9 cellular contexts compared by ENCODE assay signal in the genomic region with DNA sequence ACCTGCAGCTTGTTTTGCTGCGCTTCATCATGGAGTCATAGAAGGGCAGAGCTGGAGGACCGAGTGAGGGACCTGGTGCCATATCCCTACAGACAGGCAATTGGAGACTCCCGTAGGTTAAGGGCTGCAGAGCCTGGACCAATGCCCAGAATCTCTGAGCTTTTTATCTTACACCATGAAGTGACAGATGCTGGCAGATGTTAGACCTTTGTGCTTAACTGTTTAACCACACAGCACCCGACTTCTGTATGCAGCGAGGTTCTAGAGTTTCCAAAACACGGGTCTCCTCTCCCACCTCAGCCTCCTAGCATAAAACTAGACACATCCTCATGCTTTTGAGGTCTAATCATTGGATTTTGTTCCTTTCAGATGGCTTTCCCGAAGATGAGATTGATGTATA. TPM values are rescaled to one million over a fixed set of nuclear protein-coding genes. Genes with fewer than 3 reads are reported as not detected.
DNase-seq lines count a peak whose midpoint lies in the region; ATAC-seq and TF ChIP-seq lines count a peak whose summit lies in the region.
"Had no signal": no experiment of that assay in that cellular context is flagged by ENCODE, and none has a peak within 500 bp of the region (broad histone marks: within the 10 kb centered on the region; RNA-seq: fewer than 3 reads in every experiment).

No MANE protein-coding gene starts in this region.

- no peak for ATAC-seq in GM18517 (IDR thresholded peaks at IDR 0.05; ENCODE audit: unreplicated experiment)
- no peak for ATAC-seq in GM19397 (IDR thresholded peaks at IDR 0.05; ENCODE audit: unreplicated experiment)

- H3K4me3 ChIP-seq in AG09309 (ENCODE audit: control insufficient read depth, low read depth, low read length), result no peak overlapping the region; the same call in none of the 2 replicates
- H3K4me3 ChIP-seq: SK-N-MC had no signal

- TF ChIP-seq CTCF in AG09309 (IDR thresholded peaks at IDR 0.05; ENCODE audit: control insufficient read depth, insufficient read depth, low read depth, low read length, missing control alignments), result no peak

- DNase-seq in AG09309 (ENCODE audit: low read depth), result peak; percentile 16
- peak; percentile 82 for DNase-seq in M059J (ENCODE audit: low read depth)
- DNase-seq in amniotic epithelial cell (ENCODE audit: low read depth), result peak; percentile 87
- DNase-seq in medulla oblongata (ENCODE audit: extremely low spot score), result peak; percentile 13
- no peak for DNase-seq in stimulated activated CD4-positive, alpha-beta T cell treated with anti-CD3 and anti-CD28 coated beads, Interleukin-1b, Interleukin-23, amount 100 ng/mL, for 48 hours
- DNase-seq in COLO829 (ENCODE audit: low spot score), result no peak

RNA-seq across cellular contexts. Expression of a gene that starts 47.5 kb away (rescaled TPM):
- total RNA-seq in M059J (2014; rRNA removed; shearing (Covaris generic)), result 1.3 and 1.8 TPM in 2 replicates

Comparison
In these comparisons a context has a peak if more than half of its experiments do, and no peak if none do; other contexts are left out.
1. DNase-seq: peak in AG09309 (single experiment), M059J (single experiment), amniotic epithelial cell (single experiment) and medulla oblongata (single experiment); none in stimulated activated CD4-positive, alpha-beta T cell treated with anti-CD3 and anti-CD28 coated beads, Interleukin-1b, Interleukin-23, amount 100 ng/mL, for 48 hours (single experiment) and COLO829 (single experiment).